In the genomic region with DNA sequence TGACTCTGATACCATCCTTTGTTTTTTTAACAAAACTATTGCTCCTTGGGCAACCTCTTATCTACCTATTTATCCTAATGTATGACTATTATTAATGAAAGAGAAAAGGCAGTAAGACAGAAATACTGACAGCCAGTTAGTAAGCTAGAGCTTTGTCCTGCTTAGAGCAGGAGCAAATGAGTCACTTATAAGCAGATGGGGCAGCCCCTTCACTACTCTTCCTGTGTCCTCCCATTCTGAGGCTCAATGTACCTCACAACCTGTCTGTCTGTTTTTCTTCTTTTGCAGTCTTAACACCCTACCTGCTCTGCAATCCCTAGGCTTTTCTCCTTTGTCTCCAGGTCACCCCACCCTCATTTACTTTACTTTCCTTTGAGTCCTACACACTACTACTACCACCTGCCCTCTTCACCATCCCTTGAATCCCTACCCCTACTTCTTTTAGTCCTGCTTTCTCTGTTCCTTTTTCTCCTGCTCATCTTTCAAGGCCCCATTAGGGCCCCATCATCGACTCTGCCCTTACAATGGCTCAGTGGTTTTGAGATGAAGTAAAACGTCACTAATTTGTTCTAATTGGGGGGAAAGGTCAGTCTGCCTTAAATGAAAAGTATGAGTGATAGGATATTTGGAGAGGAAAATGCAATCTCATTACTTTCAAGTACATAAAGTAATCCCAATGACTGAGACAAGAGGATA, we compare ENCODE assay signal across 14 cellular contexts.
DNase-seq lines count a peak whose midpoint lies in the region; ATAC-seq and TF ChIP-seq lines count a peak whose summit lies in the region.
"Had no signal": no experiment of that assay in that cellular context is flagged by ENCODE, and none has a peak within 500 bp of the region (broad histone marks: within the 10 kb centered on the region; RNA-seq: fewer than 3 reads in every experiment).

No MANE protein-coding gene starts in this region.

- H3K27ac ChIP-seq in breast epithelium (no peak overlapping the region), H9 (ENCODE audit: insufficient read length, low read depth, low read length) (no peak overlapping the region), coronary artery (no peak overlapping the region), colonic mucosa (no peak overlapping the region), SJCRH30 (no peak overlapping the region)
- H3K27ac ChIP-seq: dorsolateral prefrontal cortex had no signal

- no peak overlapping the region for H4K91ac ChIP-seq in H9 (ENCODE audit: insufficient read length, low read depth, low read length)

- H3K4me3 ChIP-seq in breast epithelium (no peak overlapping the region), coronary artery (no peak overlapping the region), colonic mucosa (no peak overlapping the region), SJCRH30 (no peak overlapping the region)
- H3K4me3 ChIP-seq: dorsolateral prefrontal cortex had no signal

- no peak overlapping the region for H2BK15ac ChIP-seq in H9 (ENCODE audit: low read depth, low read length)

- no peak overlapping the region for H2BK120ac ChIP-seq in H9 (ENCODE audit: low read depth, low read length, poor library complexity, severe bottlenecking)

- H3K56ac ChIP-seq in H9 (ENCODE audit: insufficient read length, low read depth, low read length), result no peak overlapping the region

- no peaks in the 10 kb centered on the region for H4K20me1 ChIP-seq in H9 (ENCODE audit: control insufficient read depth, insufficient read depth, insufficient read length)

- H3K4me1 ChIP-seq in breast epithelium (no peaks in the 10 kb centered on the region), H9 (ENCODE audit: insufficient read depth, low read length) (peaks cover 6% of the 10 kb centered on the region; the same call in 1 of the 2 replicates), colonic mucosa (no peaks in the 10 kb centered on the region), SJCRH30 (no peaks in the 10 kb centered on the region)

- H2AFZ ChIP-seq in H9 (ENCODE audit: low read length), result no peak overlapping the region

- no peak overlapping the region for H2BK12ac ChIP-seq in H9 (ENCODE audit: insufficient read length, low read depth, low read length)

- H2BK5ac ChIP-seq in H9 (ENCODE audit: insufficient read length, low read length), result no peak overlapping the region

- no peak for TF ChIP-seq POLR2A in breast epithelium (IDR thresholded peaks at IDR 0.05)

- H4K5ac ChIP-seq in H9 (ENCODE audit: insufficient read length, low read depth, low read length), result no peak overlapping the region

- CTCF ChIA-PET in MCF 10A (lab: Yijun Ruan, JAX), result interaction anchor here (0.6 kb wide), 1 partner anchor 58 kb away, joined by 3 read pairs; no protein-coding TSS in a partner anchor

- H3K14ac ChIP-seq in H9 (ENCODE audit: insufficient read depth, low read length), result no peak overlapping the region

- H3K79me2 ChIP-seq in H9 (ENCODE audit: insufficient read depth, low read length), result no peaks in the 10 kb centered on the region

- H3K9me3 ChIP-seq in breast epithelium (no peaks in the 10 kb centered on the region), H9 (ENCODE audit: control insufficient read depth, low read depth, low read length) (no peaks in the 10 kb centered on the region), colonic mucosa (no peaks in the 10 kb centered on the region), SJCRH30 (replicated peaks) (no peaks in the 10 kb centered on the region)

- no peak for TF ChIP-seq CTCF in MCF 10A (IDR thresholded peaks at IDR 0.05; ENCODE audit: unreplicated experiment)
- no peak for TF ChIP-seq CTCF in breast epithelium (IDR thresholded peaks at IDR 0.05)
- TF ChIP-seq CTCF in H9 (conservative IDR thresholded peaks at IDR 0.05), result no peak
- TF ChIP-seq CTCF in coronary artery (IDR thresholded peaks at IDR 0.05), result no peak
- TF ChIP-seq CTCF in colonic mucosa (IDR thresholded peaks at IDR 0.05), result no peak

- H3K36me3 ChIP-seq in breast epithelium, result no peaks in the 10 kb centered on the region
- H3K36me3 ChIP-seq in colonic mucosa, result no peaks in the 10 kb centered on the region
- no peaks in the 10 kb centered on the region for H3K36me3 ChIP-seq in SJCRH30

- no peaks in the 10 kb centered on the region for H3K36me3 Mint-ChIP-seq in MCF 10A (ENCODE audit: insufficient read depth, unreplicated experiment)
- H3K36me3 Mint-ChIP-seq in H9 (ENCODE audit: insufficient read depth in 1 of 3, low read depth in 3 of 3), result peaks cover 0 to 4% (median 0%) of the 10 kb centered on the region in 3 experiments; a peak in 4 of 7 replicates

- H3K18ac ChIP-seq in H9 (ENCODE audit: insufficient read length, low read depth, low read length), result no peak overlapping the region

- peaks cover 0 to 51% of the 10 kb centered on the region in 2 donors for H3K27me3 ChIP-seq in breast epithelium
- no peaks in the 10 kb centered on the region for H3K27me3 ChIP-seq in H9 (ENCODE audit: insufficient read depth, low read length)
- no peaks in the 10 kb centered on the region for H3K27me3 ChIP-seq in colonic mucosa
- H3K27me3 ChIP-seq in SJCRH30, result no peaks in the 10 kb centered on the region

- no peak overlapping the region for H3K4me2 ChIP-seq in H9 (ENCODE audit: insufficient read depth, insufficient read length, low read length)

- no peaks in the 10 kb centered on the region for H3K79me1 ChIP-seq in H9 (ENCODE audit: insufficient read depth, low read depth, low read length, poor library complexity, severe bottlenecking)

- H3K4me3 Mint-ChIP-seq in MCF 10A (ENCODE audit: unreplicated experiment) (no peak overlapping the region), H9 (no peak overlapping the region)
- H3K4me3 Mint-ChIP-seq: activated CD4-positive, alpha-beta T cell treated with anti-CD3 and anti-CD28 coated beads, Interleukin-2, amount 10 ng/mL, durations not matched to agents 24 days and 14 days; nephron progenitor cell had no signal

- H2AK5ac ChIP-seq in H9 (ENCODE audit: insufficient read length, low read length), result no peak overlapping the region

- no peak overlapping the region for H3K23ac ChIP-seq in H9 (ENCODE audit: insufficient read length, low read depth, low read length)

- no peak overlapping the region for H3K4ac ChIP-seq in H9 (ENCODE audit: low read depth, low read length)

- peaks cover 80% of the 10 kb centered on the region for H3K27me3 Mint-ChIP-seq in MCF 10A (ENCODE audit: insufficient read depth, unreplicated experiment)
- H3K27me3 Mint-ChIP-seq in H9 (ENCODE audit: low read depth), result no peaks in the 10 kb centered on the region; the same call in 1 of the 2 replicates
- H3K27me3 Mint-ChIP-seq: activated CD4-positive, alpha-beta T cell treated with anti-CD3 and anti-CD28 coated beads, Interleukin-2, amount 10 ng/mL, durations not matched to agents 24 days and 14 days had no signal

- POLR2A ChIA-PET in MCF 10A (lab: Yijun Ruan, JAX), result no interaction called here

- no peak overlapping the region for H4K8ac ChIP-seq in H9 (replicated peaks; ENCODE audit: insufficient read length, low read depth, low read length)

- no CpG with 5 or more reads among the region's 2 CpGs for WGBS in H9 (ENCODE audit: extremely low coverage, insufficient read length, low lambda C conversion rate)

- no peak overlapping the region for H3T11ph ChIP-seq in H9 (ENCODE audit: low read length)

- no peak overlapping the region for H2BK20ac ChIP-seq in H9 (ENCODE audit: low read depth, low read length, poor library complexity, severe bottlenecking)

- ATAC-seq in HG03175 (IDR thresholded peaks at IDR 0.05; ENCODE audit: unreplicated experiment), result peak; percentile 83

- H3K9me3 Mint-ChIP-seq in MCF 10A (ENCODE audit: unreplicated experiment) (no peaks in the 10 kb centered on the region), H9 (peaks cover 0 to 4% of the 10 kb centered on the region in 2 experiments; a peak in 3 of 5 replicates)
- H3K9me3 Mint-ChIP-seq: activated CD4-positive, alpha-beta T cell treated with anti-CD3 and anti-CD28 coated beads, Interleukin-2, amount 10 ng/mL, durations not matched to agents 24 days and 14 days; nephron progenitor cell had no signal

- H3K4me1 Mint-ChIP-seq in MCF 10A (ENCODE audit: insufficient read depth, unreplicated experiment) (no peaks in the 10 kb centered on the region), H9 (peaks cover 49 to 55% of the 10 kb centered on the region in 2 experiments)
- H3K4me1 Mint-ChIP-seq: activated CD4-positive, alpha-beta T cell treated with anti-CD3 and anti-CD28 coated beads, Interleukin-2, amount 10 ng/mL, durations not matched to agents 24 days and 14 days had no signal

- H3K23me2 ChIP-seq in H9 (ENCODE audit: insufficient read length, low read depth, low read length, poor library complexity, severe bottlenecking), result no peaks in the 10 kb centered on the region

- no TSS peak for BruUV-seq in MCF 10A (replicated peaks; lab: Mats Ljungman, UMichigan)

- H3K9ac ChIP-seq in H9 (ENCODE audit: extremely low read depth, insufficient read length, low read length) (no peak overlapping the region), colonic mucosa (ENCODE audit: low read depth in 2 of 2, low read length in 2 of 2) (no peak overlapping the region)

- no peak overlapping the region for H3K27ac Mint-ChIP-seq in MCF 10A (ENCODE audit: low read depth, unreplicated experiment)
- peak overlapping the region in 2 of 3 experiments; percentile 15 to 78; a peak in 3 of 7 replicates for H3K27ac Mint-ChIP-seq in H9
- H3K27ac Mint-ChIP-seq: activated CD4-positive, alpha-beta T cell treated with anti-CD3 and anti-CD28 coated beads, Interleukin-2, amount 10 ng/mL, durations not matched to agents 24 days and 14 days; nephron progenitor cell had no signal

- intact Hi-C loops in MCF 10A (cut with micrococcal nuclease), result no loop called here
- intact Hi-C loops in breast epithelium (cut with DNase I; ENCODE audit: low total_unique reads), result no loop called here
- intact Hi-C loops in colonic mucosa (cut with DNase I), result no loop called here

- DNase-seq in MCF 10A (ENCODE audit: unreplicated experiment) (peak; percentile 1), breast epithelium (ENCODE audit: low spot score in 2 of 2) (no peak), H9 (no peak), retina (peak; percentile 16), coronary artery (ENCODE audit: low spot score) (no peak), colonic mucosa (no peak), SJCRH30 (no peak)
- DNase-seq: ACHN; activated CD4-positive, alpha-beta T cell treated with anti-CD3 and anti-CD28 coated beads, Interleukin-2, amount 10 ng/mL, durations not matched to agents 24 days and 14 days; activated naive CD4-positive, alpha-beta T cell treated with Interleukin-2 at 50 U/mL for 16 hours; dorsolateral prefrontal cortex; NCI-H510A treated with DMSO at 0.1 percent for 48 hours; nephron progenitor cell had no signal

Comparison
In these comparisons a context has a peak if more than half of its experiments do, and no peak if none do; other contexts are left out.
1. DNase-seq: peak in MCF 10A (single experiment) and retina (single experiment); none in breast epithelium (0 of 2), H9 (single experiment), coronary artery (single experiment), colonic mucosa (single experiment) and SJCRH30 (0 of 2).